In genomic region chr1:59007820-59008598, GRCh38 we compare ENCODE assay signal across 9 cellular contexts.
DNase-seq lines count a peak whose midpoint lies in the region; ATAC-seq lines count a peak whose summit lies in the region.
"Had no signal": no experiment of that assay in that cellular context is flagged by ENCODE, and none has a peak within 500 bp of the region (broad histone marks: within the 10 kb centered on the region; RNA-seq: fewer than 3 reads in every experiment).

No MANE protein-coding gene starts in this region.

- H3K36me3 Mint-ChIP-seq in activated naive CD4-positive, alpha-beta T cell treated with anti-CD3 and anti-CD28 coated beads, Interleukin-2, amount 10 ng/mL, durations not matched to agents 7 days and 5 days, result peaks cover 1% of the 10 kb centered on the region

- intact Hi-C loops in sciatic nerve (cut with DNase I), result no loop called here

- H3K27me3 Mint-ChIP-seq in activated naive CD4-positive, alpha-beta T cell treated with anti-CD3 and anti-CD28 coated beads, Interleukin-2, amount 10 ng/mL, durations not matched to agents 7 days and 5 days, result peaks cover 7% of the 10 kb centered on the region

- H3K4me3 Mint-ChIP-seq in activated naive CD4-positive, alpha-beta T cell treated with anti-CD3 and anti-CD28 coated beads, Interleukin-2, amount 10 ng/mL, durations not matched to agents 7 days and 5 days, result no peak overlapping the region

- H3K4me1 Mint-ChIP-seq in activated naive CD4-positive, alpha-beta T cell treated with anti-CD3 and anti-CD28 coated beads, Interleukin-2, amount 10 ng/mL, durations not matched to agents 7 days and 5 days, result peaks cover 46% of the 10 kb centered on the region

- peak overlapping the region; percentile 9 for H3K27ac Mint-ChIP-seq in activated naive CD4-positive, alpha-beta T cell treated with anti-CD3 and anti-CD28 coated beads, Interleukin-2, amount 10 ng/mL, durations not matched to agents 7 days and 5 days

- peak; percentile 45 for ATAC-seq in GM19025 (IDR thresholded peaks at IDR 0.05; ENCODE audit: low read depth, unreplicated experiment)
- peak; percentile 60 for ATAC-seq in HG02885 (IDR thresholded peaks at IDR 0.05; ENCODE audit: poor library complexity, unreplicated experiment)
- ATAC-seq in sciatic nerve, result peak; percentile 80

- peak; percentile 23 for DNase-seq in activated naive CD4-positive, alpha-beta T cell treated with anti-CD3 and anti-CD28 coated beads, Interleukin-2, amount 10 ng/mL, durations not matched to agents 7 days and 5 days
- DNase-seq in sciatic nerve (ENCODE audit: low spot score), result no peak
- no peak for DNase-seq in SHP77 (lab: John Stamatoyannopoulos, UW)
- no peak for DNase-seq in COLO829 (ENCODE audit: low spot score)
- no peak for DNase-seq in 8988T
- no peak for DNase-seq in cerebellar cortex (ENCODE audit: low spot score)
- DNase-seq: right lobe of liver had no signal

- CTCF ChIA-PET in activated naive CD4-positive, alpha-beta T cell treated with anti-CD3 and anti-CD28 coated beads, Interleukin-2, amount 10 ng/mL, durations not matched to agents 7 days and 5 days (lab: Charles Lee), result no interaction called here

- H3K9me3 Mint-ChIP-seq in activated naive CD4-positive, alpha-beta T cell treated with anti-CD3 and anti-CD28 coated beads, Interleukin-2, amount 10 ng/mL, durations not matched to agents 7 days and 5 days, result no peaks in the 10 kb centered on the region
